Comparison of ENCODE assay signal across 23 cellular contexts in the genomic region with DNA sequence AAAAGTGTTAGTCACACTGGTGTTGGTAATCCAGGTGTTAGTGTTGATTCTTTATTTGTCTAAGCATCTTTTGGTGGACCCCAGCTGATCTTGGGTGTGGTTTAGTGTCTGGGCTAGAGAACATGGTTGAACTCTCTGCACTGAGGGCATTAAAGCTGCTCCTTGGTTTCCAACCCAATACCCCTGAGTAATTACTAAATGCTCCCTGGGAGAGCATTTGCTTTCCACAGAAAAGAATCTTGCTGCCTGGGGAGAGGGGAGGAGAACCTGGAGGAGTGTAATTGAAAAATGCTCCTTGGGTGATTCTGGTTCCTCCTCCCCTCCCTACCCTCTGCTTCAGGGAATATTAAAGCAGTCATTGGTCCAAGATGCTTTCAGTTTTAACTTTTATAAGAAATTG. TPM values are rescaled to one million over a fixed set of nuclear protein-coding genes. Genes with fewer than 3 reads are reported as not detected.
DNase-seq lines count a peak whose midpoint lies in the region; ATAC-seq, FAIRE-seq and TF ChIP-seq lines count a peak whose summit lies in the region.
"Had no signal": no experiment of that assay in that cellular context is flagged by ENCODE, and none has a peak within 500 bp of the region (broad histone marks: within the 10 kb centered on the region; RNA-seq: fewer than 3 reads in every experiment).

No MANE protein-coding gene starts in this region.

- H3K27me3 ChIP-seq in mesendoderm (ENCODE audit: insufficient read depth, low read length, poor library complexity) (no peaks in the 10 kb centered on the region), stomach smooth muscle (ENCODE audit: control insufficient read depth in 1 of 2, insufficient read depth in 2 of 2, low read length in 2 of 2) (no peaks in the 10 kb centered on the region), H7 (ENCODE audit: control insufficient read depth, insufficient read depth, low read length) (peaks cover 26% of the 10 kb centered on the region)
- H3K27me3 ChIP-seq: MG63, SJCRH30 had no signal

- H3K4me3 ChIP-seq in mesendoderm (ENCODE audit: low read length), result no peak overlapping the region
- H3K4me3 ChIP-seq in stomach smooth muscle (ENCODE audit: low read length in 2 of 2), result peak overlapping the region; percentile 36 to 44
- no peak overlapping the region for H3K4me3 ChIP-seq in H7 (ENCODE audit: insufficient read depth, low read depth, low read length)
- H3K4me3 ChIP-seq: MG63, PC-9, SJCRH30 had no signal

- no peak overlapping the region for H3K4me3 Mint-ChIP-seq in chondrocyte (ENCODE audit: unreplicated experiment)
- H3K4me3 Mint-ChIP-seq: activated CD4-positive, alpha-beta T cell treated with anti-CD3 and anti-CD28 coated beads, Interleukin-2, amount 10 ng/mL, durations not matched to agents 7 days and 5 days; activated naive CD8-positive, alpha-beta T cell treated with anti-CD3 and anti-CD28 coated beads, Interleukin-2, amount 50 U/mL, for 24 hours; T-helper 1 cell treated with Interleukin-12 subunit alpha and Interleukin-12 subunit beta and Interleukin-4 antibody, amounts not matched to agents 30 μg/mL and 1 μg/mL, for 36 hours had no signal

- H3K79me2 ChIP-seq in mesendoderm (ENCODE audit: control insufficient read depth, insufficient read depth, low read length), result no peaks in the 10 kb centered on the region

- no peak overlapping the region for H3K9ac ChIP-seq in mesendoderm (ENCODE audit: low read length)
- H3K9ac ChIP-seq in stomach smooth muscle (ENCODE audit: low read length in 2 of 2), result no peak overlapping the region

- H3K56ac ChIP-seq in mesendoderm (ENCODE audit: low read length), result no peak overlapping the region

- no peaks in the 10 kb centered on the region for H3K9me3 ChIP-seq in stomach smooth muscle (ENCODE audit: control insufficient read depth in 2 of 2, low read length in 2 of 2)
- H3K9me3 ChIP-seq: MG63, SJCRH30 had no signal

- no peak overlapping the region for H2BK120ac ChIP-seq in mesendoderm (ENCODE audit: low read depth, low read length)

- no peak overlapping the region for H2BK5ac ChIP-seq in mesendoderm (ENCODE audit: low read length)

- no peaks in the 10 kb centered on the region for H3K27me3 Mint-ChIP-seq in chondrocyte (ENCODE audit: low read depth)

- DNase-seq in NCI-H2227 (lab: John Stamatoyannopoulos, UW; ENCODE audit: unreplicated experiment) (peak; percentile 2), chondrocyte (ENCODE audit: low spot score) (no peak), mesendoderm (peak; percentile 43), frontal cortex (ENCODE audit: low spot score in 2 of 2) (no peak), H7 (no peak)
- DNase-seq: activated CD4-positive, alpha-beta T cell treated with anti-CD3 and anti-CD28 coated beads, Interleukin-2, amount 10 ng/mL, durations not matched to agents 7 days and 5 days; activated CD8-positive, alpha-beta memory T cell treated with anti-CD3 and anti-CD28 coated beads, Interleukin-2, amount 50 U/mL, for 48 hours; activated effector memory CD4-positive, alpha-beta T cell treated with Interleukin-2 at 50 U/mL for 16 hours; activated naive CD8-positive, alpha-beta T cell treated with anti-CD3 and anti-CD28 coated beads, Interleukin-2, amount 50 U/mL, for 24 hours; foreskin fibroblast; left cardiac atrium; MG63; NCI-H1436 treated with DMSO at 0.1 percent for 48 hours; NCI-H2171 treated with DMSO at 0.1 percent for 48 hours; PC-9; SJCRH30; substantia nigra had no signal

- H4K8ac ChIP-seq in mesendoderm (ENCODE audit: low read depth, low read length), result no peak overlapping the region

- H4K5ac ChIP-seq in mesendoderm (ENCODE audit: low read length), result no peak overlapping the region

- no peak overlapping the region for H3K18ac ChIP-seq in mesendoderm (ENCODE audit: low read length)

- H3K79me1 ChIP-seq in mesendoderm (ENCODE audit: low read length), result no peaks in the 10 kb centered on the region

- H3K4me1 Mint-ChIP-seq in chondrocyte (ENCODE audit: low read depth), result peaks cover 26% of the 10 kb centered on the region

- H3K27ac ChIP-seq in mesendoderm (ENCODE audit: low read depth, low read length) (no peak overlapping the region), stomach smooth muscle (ENCODE audit: low read length) (no peak overlapping the region)
- H3K27ac ChIP-seq: C4-2B, PC-9, SJCRH30 had no signal

- no peak overlapping the region for H3K23ac ChIP-seq in mesendoderm (ENCODE audit: low read length)

- peak overlapping the region; percentile 22 for H3K27ac Mint-ChIP-seq in chondrocyte (ENCODE audit: unreplicated experiment)
- H3K27ac Mint-ChIP-seq: activated CD4-positive, alpha-beta T cell treated with anti-CD3 and anti-CD28 coated beads, Interleukin-2, amount 10 ng/mL, durations not matched to agents 7 days and 5 days; activated naive CD8-positive, alpha-beta T cell treated with anti-CD3 and anti-CD28 coated beads, Interleukin-2, amount 50 U/mL, for 24 hours; T-helper 1 cell treated with Interleukin-12 subunit alpha and Interleukin-12 subunit beta and Interleukin-4 antibody, amounts not matched to agents 30 μg/mL and 1 μg/mL, for 36 hours had no signal

- no peak for FAIRE-seq in frontal cortex (lab: Jason Lieb, UNC)
- FAIRE-seq: bronchial epithelial cell, G401.6 had no signal

- H3K36me3 Mint-ChIP-seq in chondrocyte (ENCODE audit: low read depth), result peaks cover 2% of the 10 kb centered on the region

- peaks cover 2% of the 10 kb centered on the region for H3K9me3 Mint-ChIP-seq in chondrocyte (ENCODE audit: low read depth)
- H3K9me3 Mint-ChIP-seq: activated CD4-positive, alpha-beta T cell treated with anti-CD3 and anti-CD28 coated beads, Interleukin-2, amount 10 ng/mL, durations not matched to agents 7 days and 5 days; T-helper 1 cell treated with Interleukin-12 subunit alpha and Interleukin-12 subunit beta and Interleukin-4 antibody, amounts not matched to agents 30 μg/mL and 1 μg/mL, for 36 hours had no signal

- TF ChIP-seq CTCF in chondrocyte (IDR thresholded peaks at IDR 0.05), result no peak

- H3K4me1 ChIP-seq in mesendoderm (ENCODE audit: control insufficient read depth, low read depth, low read length) (no peaks in the 10 kb centered on the region), stomach smooth muscle (ENCODE audit: control insufficient read depth, insufficient read depth, low read length) (peaks cover 15% of the 10 kb centered on the region)
- H3K4me1 ChIP-seq: SJCRH30 had no signal

- ATAC-seq in activated CD4-positive, CD25-positive, alpha-beta regulatory T cell treated with anti-CD3 and anti-CD28 coated beads, Interleukin-2, amount 50 U/mL, for 24 hours, result no peak
- ATAC-seq: activated naive CD8-positive, alpha-beta T cell treated with anti-CD3 and anti-CD28 coated beads, Interleukin-2, amount 50 U/mL, for 24 hours; left cardiac atrium had no signal

- no peak overlapping the region for H2AK5ac ChIP-seq in mesendoderm (ENCODE audit: low read length)

- H3K36me3 ChIP-seq in mesendoderm (ENCODE audit: control insufficient read depth, insufficient read depth, low read length) (no peaks in the 10 kb centered on the region), stomach smooth muscle (ENCODE audit: control insufficient read depth in 2 of 2, insufficient read depth in 2 of 2, low read length in 2 of 2) (no peaks in the 10 kb centered on the region), H7 (replicated peaks; ENCODE audit: control insufficient read depth, insufficient read depth, low read length) (no peaks in the 10 kb centered on the region)
- H3K36me3 ChIP-seq: MG63, SJCRH30 had no signal

- no peak overlapping the region for H3K4ac ChIP-seq in mesendoderm (ENCODE audit: low read depth, low read length)

- H2BK15ac ChIP-seq in mesendoderm (replicated peaks; ENCODE audit: low read depth), result no peak overlapping the region

- H3K4me2 ChIP-seq in mesendoderm (ENCODE audit: low read length), result no peak overlapping the region
- H3K4me2 ChIP-seq: PC-9 had no signal

RNA-seq across cellular contexts. Expression of a gene that starts 3.1 kb away (rescaled TPM):
- total RNA-seq in chondrocyte, result 13.7 to 21.5 TPM (median 20.5 TPM) in 3 replicates
- 0.62 TPM for polyA plus RNA-seq in mesendoderm (2013, experiment 1 of 2)
- 0.73 TPM for polyA plus RNA-seq in mesendoderm (2013, experiment 2 of 2)
- total RNA-seq in frontal cortex, result 66.9 TPM
- 3.3 and 5.1 TPM in 2 replicates for total RNA-seq in H7 (2014; rRNA removed; shearing (Covaris generic))

Comparison
In these comparisons a context has a peak if more than half of its experiments do, and no peak if none do; other contexts are left out.
1. DNase-seq: peak in NCI-H2227 (single experiment) and mesendoderm (single experiment); none in chondrocyte (single experiment), frontal cortex (0 of 2) and H7 (single experiment).
2. H3K4me3 ChIP-seq: peak in stomach smooth muscle (2 of 2); none in mesendoderm (single experiment) and H7 (single experiment).